Comparison of ENCODE assay signal across 6 cellular contexts in genomic region chr22:50581950-50582561, GRCh38. TPM values are rescaled to one million over a fixed set of nuclear protein-coding genes. Genes with fewer than 3 reads are reported as not detected.
DNase-seq lines count a peak whose midpoint lies in the region; ATAC-seq lines count a peak whose summit lies in the region.

No MANE protein-coding gene starts in this region.

- CTCF ChIA-PET in CD4-positive, alpha-beta memory T cell (lab: Charles Lee; ENCODE audit: partially characterized antibody), result interaction anchor here (0.9 to 2.7 kb wide), 6 partner anchors 19 to 57 kb away, joined by 3 to 8 read pairs (median 4); partner anchors contain the start of genes SCO2 and SYCE3

- peaks cover 3 to 17% of the 10 kb centered on the region in 2 donors for H3K36me3 Mint-ChIP-seq in CD4-positive, alpha-beta memory T cell
- no peaks in the 10 kb centered on the region for H3K36me3 Mint-ChIP-seq in activated naive CD8-positive, alpha-beta T cell

- peak overlapping the region; percentile 90 to 96 (median 93) for H3K4me3 Mint-ChIP-seq in CD4-positive, alpha-beta memory T cell
- peak overlapping the region; percentile 95 for H3K4me3 Mint-ChIP-seq in activated naive CD8-positive, alpha-beta T cell

- ATAC-seq in HG03354 (IDR thresholded peaks at IDR 0.05; ENCODE audit: poor library complexity, severe bottlenecking, unreplicated experiment) (peak; percentile 29), GM21786 (IDR thresholded peaks at IDR 0.05; ENCODE audit: unreplicated experiment) (no peak)

- peak overlapping the region; percentile 97 for H3K27ac ChIP-seq in CD4-positive, alpha-beta memory T cell (ENCODE audit: low read depth, low read length)
- peak overlapping the region; percentile 92 for H3K27ac ChIP-seq in mesodermal cell (ENCODE audit: low read depth, low read length, severe bottlenecking)

- intact Hi-C loops in CD4-positive, alpha-beta memory T cell (cut with micrococcal nuclease), result loop anchor here (1.0 to 5.0 kb wide), 8 partner anchors 20 to 239 kb away; partner anchors contain the start of genes ARSA, NCAPH2, PPP6R2 and SCO2

- H3K4me3 ChIP-seq in CD4-positive, alpha-beta memory T cell (ENCODE audit: low read length in 2 of 2), result peak overlapping the region; percentile 63 to 91
- H3K4me3 ChIP-seq in mesodermal cell (ENCODE audit: extremely low read depth, insufficient read depth, low read length, poor library complexity, severe bottlenecking), result peak overlapping the region; percentile 75

- H3K9me3 ChIP-seq in CD4-positive, alpha-beta memory T cell (ENCODE audit: control insufficient read depth in 1 of 2, low read length in 2 of 2), result no peaks in the 10 kb centered on the region
- no peaks in the 10 kb centered on the region for H3K9me3 ChIP-seq in mesodermal cell (ENCODE audit: control insufficient read depth, low read length)

- peak overlapping the region; percentile 91 to 98 (median 96) for H3K27ac Mint-ChIP-seq in CD4-positive, alpha-beta memory T cell
- H3K27ac Mint-ChIP-seq in activated naive CD8-positive, alpha-beta T cell, result peak overlapping the region; percentile 87

- peak in 2 of 5 donors; percentile 41 to 53 for DNase-seq in CD4-positive, alpha-beta memory T cell
- no peak for DNase-seq in GF-D8 (lab: John Stamatoyannopoulos, UW)

- H3K36me3 ChIP-seq in CD4-positive, alpha-beta memory T cell (ENCODE audit: insufficient read depth, low read length), result no peaks in the 10 kb centered on the region
- H3K36me3 ChIP-seq in mesodermal cell (ENCODE audit: control insufficient read depth, insufficient read depth, low read length), result peaks cover 34% of the 10 kb centered on the region

- 8 to 12% methylated on average over 18 to 40 of the region's 45 CpGs for WGBS in mesodermal cell (ENCODE audit: insufficient coverage in 2 of 2), 2 experiments

- no peaks in the 10 kb centered on the region for H3K27me3 ChIP-seq in CD4-positive, alpha-beta memory T cell (ENCODE audit: insufficient read depth, low read length)

- no peaks in the 10 kb centered on the region for H3K27me3 Mint-ChIP-seq in CD4-positive, alpha-beta memory T cell
- no peaks in the 10 kb centered on the region for H3K27me3 Mint-ChIP-seq in activated naive CD8-positive, alpha-beta T cell

- peaks cover 26% of the 10 kb centered on the region for H3K4me1 ChIP-seq in CD4-positive, alpha-beta memory T cell (ENCODE audit: insufficient read depth, low read length)
- peaks cover 6% of the 10 kb centered on the region for H3K4me1 ChIP-seq in mesodermal cell (ENCODE audit: control insufficient read depth, insufficient read depth, low read length, poor library complexity, severe bottlenecking)

- POLR2A ChIA-PET in CD4-positive, alpha-beta memory T cell (lab: Charles Lee; ENCODE audit: partially characterized antibody), result interaction anchor here (0.6 to 7.4 kb wide), 22 partner anchors 8 to 239 kb away, joined by 3 to 65 read pairs (median 4); partner anchors contain the start of genes KLHDC7B, LMF2, NCAPH2 and PPP6R2

- peaks cover 10 to 44% (median 20%) of the 10 kb centered on the region in 4 donors for H3K4me1 Mint-ChIP-seq in CD4-positive, alpha-beta memory T cell
- peaks cover 24% of the 10 kb centered on the region for H3K4me1 Mint-ChIP-seq in activated naive CD8-positive, alpha-beta T cell (ENCODE audit: low read depth)

- H3K9me3 Mint-ChIP-seq in CD4-positive, alpha-beta memory T cell, result no peaks in the 10 kb centered on the region
- H3K9me3 Mint-ChIP-seq in activated naive CD8-positive, alpha-beta T cell (ENCODE audit: low read depth), result no peaks in the 10 kb centered on the region

RNA-seq across cellular contexts. Expression of gene CHKB, which starts 0.6 kb away (rescaled TPM):
- total RNA-seq in CD4-positive, alpha-beta memory T cell, result 100 to 1,000 TPM; 178 to 196 TPM
- polyA plus RNA-seq in CD4-positive, alpha-beta memory T cell, result 10 to 100 TPM; 30.7 to 40.3 TPM
- 65.2 TPM for polyA plus RNA-seq in mesodermal cell (2013, experiment 1 of 2)
- polyA plus RNA-seq in mesodermal cell (2013, experiment 2 of 2), result 56.0 TPM

RNA-seq across cellular contexts. Expression of gene CPT1B, which starts 3.8 kb away (rescaled TPM):
- 10 to 100 TPM; 68.0 to 70.0 TPM for total RNA-seq in CD4-positive, alpha-beta memory T cell
- 1 to 10 TPM in 1 of 2 donors, not detected in 1; 2.3 TPM for polyA plus RNA-seq in CD4-positive, alpha-beta memory T cell
- polyA plus RNA-seq in mesodermal cell (2013, experiment 1 of 2), result 39.8 TPM
- polyA plus RNA-seq in mesodermal cell (2013, experiment 2 of 2), result 27.7 TPM

RNA-seq across cellular contexts. Expression of gene MAPK8IP2, which starts 18.5 kb away (rescaled TPM):
- total RNA-seq in CD4-positive, alpha-beta memory T cell, result under 1 TPM; 0.22 to 0.49 TPM
- not detected for polyA plus RNA-seq in CD4-positive, alpha-beta memory T cell
- polyA plus RNA-seq in mesodermal cell (2013, experiment 1 of 2), result 1.5 TPM
- 1.1 TPM for polyA plus RNA-seq in mesodermal cell (2013, experiment 2 of 2)

RNA-seq across cellular contexts. Expression of gene SYCE3, which starts 19.3 kb away (rescaled TPM):
- total RNA-seq in CD4-positive, alpha-beta memory T cell, result not detected
- under 1 TPM in 1 of 2 donors, not detected in 1; 0.83 TPM for polyA plus RNA-seq in CD4-positive, alpha-beta memory T cell
- not detected for polyA plus RNA-seq in mesodermal cell (2013, experiment 1 of 2)
- not detected for polyA plus RNA-seq in mesodermal cell (2013, experiment 2 of 2)

RNA-seq across cellular contexts. Expression of gene KLHDC7B, which starts 36.4 kb away (rescaled TPM):
- total RNA-seq in CD4-positive, alpha-beta memory T cell, result 1 to 10 TPM; 7.0 to 7.5 TPM
- polyA plus RNA-seq in CD4-positive, alpha-beta memory T cell, result 1 to 10 TPM; 4.3 to 7.5 TPM
- not detected for polyA plus RNA-seq in mesodermal cell (2013, experiment 1 of 2)
- polyA plus RNA-seq in mesodermal cell (2013, experiment 2 of 2), result 0.10 TPM
